19 cellular contexts compared by ENCODE assay signal in genomic region chr7:108282427-108282996, GRCh38.
A peak's percentile ranks its signal among the peaks of the same experiment; 100 is the strongest.
DNase-seq lines count a peak whose midpoint lies in the region; ATAC-seq, FAIRE-seq and TF ChIP-seq lines count a peak whose summit lies in the region.
"Had no signal": no experiment of that assay in that cellular context is flagged by ENCODE, and none has a peak within 500 bp of the region (broad histone marks: within the 10 kb centered on the region; RNA-seq: fewer than 3 reads in every experiment).

No MANE protein-coding gene starts in this region.

- H3K4me2 ChIP-seq in endothelial cell of umbilical vein (ENCODE audit: insufficient read depth, low read length): peak overlapping the region; percentile 64

- no peak for FAIRE-seq in endothelial cell of umbilical vein (lab: Jason Lieb, UNC)
- no peak for FAIRE-seq in GM12891 (lab: Jason Lieb, UNC)
- FAIRE-seq: A204.1, H54 had no signal

- H3K27me3 ChIP-seq in endothelial cell of umbilical vein (ENCODE audit: control insufficient read depth in 2 of 2, insufficient read depth in 2 of 2, low read length in 2 of 2): no peaks in the 10 kb centered on the region
- H3K27me3 ChIP-seq: SJCRH30 had no signal

- dilution Hi-C loops in endothelial cell of umbilical vein (cut with MboI; ENCODE audit: extremely low pct_ligation_motif_present, low sequenced_read_pairs): no loop called here

- H3K9me3 ChIP-seq in endothelial cell of umbilical vein (replicated peaks; ENCODE audit: control insufficient read depth, insufficient read depth, low read length): no peaks in the 10 kb centered on the region

- CTCF ChIA-PET in endothelial cell of umbilical vein (lab: Charles Lee): interaction anchor here (1.0 to 4.4 kb wide), 7 partner anchors 8 to 174 kb away, joined by 3 to 19 read pairs (median 9); partner anchors contain the start of gene NRCAM

- no peak for TF ChIP-seq CTCF in endothelial cell of umbilical vein (IDR thresholded peaks at IDR 0.05; ENCODE audit: extremely low read depth in 1 of 2, insufficient read depth in 1 of 2, low read depth in 1 of 2, low read length in 2 of 2)

- no peaks in the 10 kb centered on the region for H4K20me1 ChIP-seq in endothelial cell of umbilical vein (replicated peaks; ENCODE audit: control insufficient read depth, extremely low read depth, insufficient read depth, low read length)

- peaks cover 0 to under 1% of the 10 kb centered on the region in 2 donors for H3K9me3 Mint-ChIP-seq in stimulated activated naive CD8-positive, alpha-beta T cell treated with anti-CD3 and anti-CD28 coated beads, Interleukin-15, amount 100 ng/mL, for 72 hours

- H3K27ac ChIP-seq in endothelial cell of umbilical vein (ENCODE audit: insufficient read depth, low read depth, low read length): peak overlapping the region; percentile 89
- H3K27ac ChIP-seq: SJCRH30 had no signal

- H3K79me2 ChIP-seq in endothelial cell of umbilical vein (ENCODE audit: control insufficient read depth, insufficient read depth, low read length): peaks cover 30% of the 10 kb centered on the region

- H3K4me3 Mint-ChIP-seq in stimulated activated naive CD8-positive, alpha-beta T cell treated with anti-CD3 and anti-CD28 coated beads, Interleukin-15, amount 100 ng/mL, for 72 hours: peak overlapping the region in 1 of 2 donors; percentile 3
- H3K4me3 Mint-ChIP-seq: CD4-positive, CD25-positive, alpha-beta regulatory T cell had no signal

- DNase-seq in NCI-H146 (lab: John Stamatoyannopoulos, UW) (peak; percentile 36), NCI-H146 treated with DMSO at 0.1 percent for 48 hours (lab: John Stamatoyannopoulos, UW; ENCODE audit: unreplicated experiment) (no peak), endothelial cell of umbilical vein (ENCODE audit: low read depth, low spot score) (peak; percentile 77), HT-29 (ENCODE audit: low spot score) (no peak), GM12891 (ENCODE audit: insufficient read length, low spot score) (no peak), MV-4-11 (lab: John Stamatoyannopoulos, UW) (no peak)
- no peak for DNase-seq in stimulated activated naive CD8-positive, alpha-beta T cell treated with anti-CD3 and anti-CD28 coated beads, Interleukin-15, Interleukin-2, amounts not matched to agents 100 U/mL and 50 U/mL, for 24 hours
- no peak for DNase-seq in stimulated activated naive CD8-positive, alpha-beta T cell treated with anti-CD3 and anti-CD28 coated beads, Interleukin-15, amount 100 ng/mL, for 72 hours
- DNase-seq: AML-193; Calu3; CD4-positive, CD25-positive, alpha-beta regulatory T cell; Karpas-422; NCI-H1436 treated with DMSO at 0.1 percent for 48 hours; NCI-H2107; NCI-H510A; RPMI8226; SJCRH30 had no signal

- H3K4me3 ChIP-seq in endothelial cell of umbilical vein (replicated peaks in 1 of 3; ENCODE audit: insufficient read depth in 1 of 3, low read depth in 1 of 3, low read length in 3 of 3): no peak overlapping the region
- H3K4me3 ChIP-seq: SJCRH30 had no signal

- H3K9me1 ChIP-seq in endothelial cell of umbilical vein (replicated peaks; ENCODE audit: control insufficient read depth, extremely low read depth, insufficient read depth, low read length): no peaks in the 10 kb centered on the region

- peaks cover 61% of the 10 kb centered on the region for H3K4me1 ChIP-seq in endothelial cell of umbilical vein (ENCODE audit: control insufficient read depth, extremely low read depth, insufficient read depth, low read length)
- H3K4me1 ChIP-seq: SJCRH30 had no signal

- H3K27ac Mint-ChIP-seq in stimulated activated naive CD8-positive, alpha-beta T cell treated with anti-CD3 and anti-CD28 coated beads, Interleukin-15, amount 100 ng/mL, for 72 hours: no peak overlapping the region
- H3K27ac Mint-ChIP-seq: CD4-positive, CD25-positive, alpha-beta regulatory T cell had no signal

- no TSS peak for BruUV-seq in endothelial cell of umbilical vein (replicated peaks; lab: Mats Ljungman, UMichigan)

- H3K4me1 Mint-ChIP-seq in stimulated activated naive CD8-positive, alpha-beta T cell treated with anti-CD3 and anti-CD28 coated beads, Interleukin-15, amount 100 ng/mL, for 72 hours: peaks cover 31% of the 10 kb centered on the region
- H3K4me1 Mint-ChIP-seq: CD4-positive, CD25-positive, alpha-beta regulatory T cell had no signal

- intact Hi-C loops in endothelial cell of umbilical vein (cut with micrococcal nuclease): loop anchor here (2.0 kb wide), 1 partner anchor 36 kb away; no protein-coding TSS in a partner anchor

- H3K27me3 Mint-ChIP-seq in stimulated activated naive CD8-positive, alpha-beta T cell treated with anti-CD3 and anti-CD28 coated beads, Interleukin-15, amount 100 ng/mL, for 72 hours: no peaks in the 10 kb centered on the region

- no peak overlapping the region for H2AFZ ChIP-seq in endothelial cell of umbilical vein (ENCODE audit: low read depth, low read length)

- H3K9ac ChIP-seq in endothelial cell of umbilical vein (replicated peaks; ENCODE audit: extremely low read depth, insufficient read depth, low read length): peak overlapping the region; percentile 34

- H3K36me3 ChIP-seq in endothelial cell of umbilical vein (ENCODE audit: control insufficient read depth in 2 of 2, extremely low read depth in 1 of 2, insufficient read depth in 2 of 2, low read length in 2 of 2): no peaks in the 10 kb centered on the region
- H3K36me3 ChIP-seq: SJCRH30 had no signal

- ATAC-seq in stimulated activated naive CD8-positive, alpha-beta T cell treated with anti-CD3 and anti-CD28 coated beads, Interleukin-15, Interleukin-2, amounts not matched to agents 100 U/mL and 50 U/mL, for 24 hours: peak; percentile 44
- no peak for ATAC-seq in stimulated activated naive CD8-positive, alpha-beta T cell treated with anti-CD3 and anti-CD28 coated beads, Interleukin-15, amount 100 ng/mL, for 72 hours

- POLR2A ChIA-PET in endothelial cell of umbilical vein (lab: Charles Lee): no interaction called here

- TF ChIP-seq POLR2A in endothelial cell of umbilical vein (IDR thresholded peaks at IDR 0.05; ENCODE audit: low read depth, low read length) (no peak), GM12891 (IDR thresholded peaks at IDR 0.05; ENCODE audit: low read depth, low read length) (no peak)

TF ChIP-seq in endothelial cell of umbilical vein, 7 proteins besides CTCF, POLR2A, EP300 and RAD21:
- TF ChIP-seq GATA2 (IDR thresholded peaks at IDR 0.05; ENCODE audit: insufficient read depth, insufficient read length, low read depth, low read length) (no peak), FOS (IDR thresholded peaks at IDR 0.05; ENCODE audit: borderline replicate concordance, insufficient read depth, low read length) (peak; percentile 12), EZH2 (IDR thresholded peaks at IDR 0.05; ENCODE audit: borderline replicate concordance, low read depth, low read length, severe bottlenecking) (no peak)

TF ChIP-seq in GM12891, 5 proteins besides CTCF, POLR2A, EP300 and RAD21:
- TF ChIP-seq TAF1 (IDR thresholded peaks at IDR 0.05; ENCODE audit: low read depth, low read length): no peak
- no peak for TF ChIP-seq POU2F2 (IDR thresholded peaks at IDR 0.05; ENCODE audit: low read depth, low read length)
- no peak for TF ChIP-seq SPI1 (IDR thresholded peaks at IDR 0.05; ENCODE audit: low read depth, low read length)
- TF ChIP-seq POLR2AphosphoS5 (IDR thresholded peaks at IDR 0.05; ENCODE audit: low read depth, low read length): no peak
- TF ChIP-seq PAX5 (IDR thresholded peaks at IDR 0.05; ENCODE audit: insufficient read depth, low read length, severe bottlenecking): no peak

Comparison
In these comparisons a context has a peak if more than half of its experiments do, and no peak if none do; other contexts are left out.
1. DNase-seq: peak in NCI-H146 (single experiment) and endothelial cell of umbilical vein (single experiment); none in NCI-H146 treated with DMSO at 0.1 percent for 48 hours (single experiment), stimulated activated naive CD8-positive, alpha-beta T cell treated with anti-CD3 and anti-CD28 coated beads, Interleukin-15, Interleukin-2, amounts not matched to agents 100 U/mL and 50 U/mL, for 24 hours (single experiment), stimulated activated naive CD8-positive, alpha-beta T cell treated with anti-CD3 and anti-CD28 coated beads, Interleukin-15, amount 100 ng/mL, for 72 hours (0 of 2), HT-29 (single experiment), GM12891 (single experiment) and MV-4-11 (single experiment).